In genomic region chr10:113433711-113434110, GRCh38 we compare ENCODE assay signal across 19 cellular contexts.
DNase-seq lines count a peak whose midpoint lies in the region; ATAC-seq, FAIRE-seq and TF ChIP-seq lines count a peak whose summit lies in the region.
"Had no signal": no experiment of that assay in that cellular context is flagged by ENCODE, and none has a peak within 500 bp of the region (broad histone marks: within the 10 kb centered on the region; RNA-seq: fewer than 3 reads in every experiment).

No MANE protein-coding gene starts in this region.

- H3K4me3 ChIP-seq in HepG2 (replicated peaks in 1 of 3; ENCODE audit: insufficient read depth in 1 of 3, low read depth in 2 of 3, low read length in 3 of 3) (no peak overlapping the region), coronary artery (no peak overlapping the region), neuronal stem cell (ENCODE audit: low read length in 2 of 2) (no peak overlapping the region)
- H3K4me3 ChIP-seq: A549; BLaER1 treated with 17β-estradiol and CSF1 and Interleukin-3, amounts not matched to agents 10 nM and 100 nM; SK-N-MC had no signal

- no peak overlapping the region for H3K18ac ChIP-seq in neuronal stem cell (ENCODE audit: low read length)

- H3K9ac ChIP-seq in HepG2 (ENCODE audit: insufficient read depth, low read depth, low read length) (no peak overlapping the region), neuronal stem cell (ENCODE audit: low read depth, low read length, poor library complexity) (no peak overlapping the region)
- H3K9ac ChIP-seq: BLaER1 treated with 17β-estradiol and CSF1 and Interleukin-3, amounts not matched to agents 10 nM and 100 nM had no signal

- TF ChIP-seq POLR2A in HepG2 (IDR thresholded peaks at IDR 0.05; ENCODE audit: insufficient read depth in 1 of 2, low read depth in 2 of 2, low read length in 2 of 2): no peak

- POLR2A ChIA-PET in HepG2 (lab: Yijun Ruan, JAX): no interaction called here

- H3K14ac ChIP-seq in neuronal stem cell (ENCODE audit: low read length): no peak overlapping the region

- peaks cover 9% of the 10 kb centered on the region; the same call in 1 of the 2 replicates for H3K4me1 ChIP-seq in HepG2 (ENCODE audit: insufficient read depth, low read length)
- H3K4me1 ChIP-seq in neuronal stem cell (ENCODE audit: control insufficient read depth in 2 of 2, insufficient read depth in 1 of 2, low read depth in 1 of 2, low read length in 2 of 2): peaks cover 0 to 1% of the 10 kb centered on the region in 2 donors
- H3K4me1 ChIP-seq: A549 had no signal

- no peak overlapping the region for H4K91ac ChIP-seq in neuronal stem cell (ENCODE audit: low read depth, low read length, poor library complexity)

- H3K9me3 ChIP-seq in HepG2 (ENCODE audit: low read length) (no peaks in the 10 kb centered on the region), neuronal stem cell (replicated peaks in 1 of 2; ENCODE audit: control insufficient read depth in 2 of 2, insufficient read depth in 1 of 2, low read depth in 1 of 2, low read length in 2 of 2) (peaks cover 0 to 2% of the 10 kb centered on the region in 2 donors)

- no peaks in the 10 kb centered on the region for H3K79me1 ChIP-seq in neuronal stem cell (ENCODE audit: low read depth, low read length)

- H3K27me3 ChIP-seq in HepG2 (ENCODE audit: control insufficient read depth in 1 of 2, insufficient read depth in 2 of 2, low read length in 2 of 2) (no peaks in the 10 kb centered on the region; a peak in 1 of 5 replicates), neuronal stem cell (ENCODE audit: control insufficient read depth in 3 of 3, insufficient read depth in 3 of 3, low read depth in 1 of 3, low read length in 3 of 3) (peaks cover 0 to 7% (median 0%) of the 10 kb centered on the region in 3 experiments)
- H3K27me3 ChIP-seq: BLaER1 treated with 17β-estradiol and CSF1 and Interleukin-3, amounts not matched to agents 10 nM and 100 nM had no signal

- no peaks in the 10 kb centered on the region for H3K36me3 ChIP-seq in HepG2 (replicated peaks in 1 of 2; ENCODE audit: control insufficient read depth in 1 of 2, insufficient read depth in 2 of 2, low read length in 2 of 2)
- H3K36me3 ChIP-seq in neuronal stem cell (replicated peaks in 1 of 2; ENCODE audit: control insufficient read depth in 2 of 2, insufficient read depth in 2 of 2, low read length in 2 of 2): no peaks in the 10 kb centered on the region
- H3K36me3 ChIP-seq: BLaER1 treated with 17β-estradiol and CSF1 and Interleukin-3, amounts not matched to agents 10 nM and 100 nM had no signal

- no TSS peak for BruUV-seq in HepG2 (replicated peaks; lab: Mats Ljungman, UMichigan)

- no peak overlapping the region for H4K8ac ChIP-seq in neuronal stem cell (ENCODE audit: low read depth, low read length)

- no peak overlapping the region for H3K4me2 ChIP-seq in HepG2 (ENCODE audit: low read depth, low read length)
- no peak overlapping the region for H3K4me2 ChIP-seq in neuronal stem cell (ENCODE audit: insufficient read depth, low read length, poor library complexity, severe bottlenecking)
- H3K4me2 ChIP-seq: A549; BLaER1 treated with 17β-estradiol and CSF1 and Interleukin-3, amounts not matched to agents 10 nM and 100 nM had no signal

- no peak overlapping the region for H2BK5ac ChIP-seq in neuronal stem cell (ENCODE audit: low read length)

- H2BK12ac ChIP-seq in neuronal stem cell (ENCODE audit: low read length): no peak overlapping the region

- no peak overlapping the region for H2AK5ac ChIP-seq in neuronal stem cell (ENCODE audit: low read depth, low read length)

- no peak for TF ChIP-seq CTCF in HepG2 (CRISPR knock-in tag; IDR thresholded peaks at IDR 0.05)
- TF ChIP-seq CTCF in coronary artery (IDR thresholded peaks at IDR 0.05): no peak

- no peak for TF ChIP-seq EP300 in HepG2 (IDR thresholded peaks at IDR 0.05; ENCODE audit: low read depth in 2 of 2, low read length in 2 of 2)
- TF ChIP-seq EP300 in HepG2 (CRISPR knock-in tag; IDR thresholded peaks at IDR 0.05; ENCODE audit: borderline replicate concordance): no peak

- H3K23ac ChIP-seq in neuronal stem cell (ENCODE audit: low read depth, low read length, poor library complexity): no peak overlapping the region

- no peak overlapping the region for H3K4ac ChIP-seq in neuronal stem cell (ENCODE audit: low read length)

- H3K79me2 ChIP-seq in HepG2 (ENCODE audit: insufficient read depth, low read length): no peaks in the 10 kb centered on the region

- CTCF ChIA-PET in HepG2 (lab: Yijun Ruan, JAX; ENCODE audit: low intra/inter-chr PET ratio, low total read pairs): no interaction called here

- TF ChIP-seq RAD21 in HepG2 (CRISPR knock-in tag; IDR thresholded peaks at IDR 0.05): no peak

- no peaks in the 10 kb centered on the region for H4K20me1 ChIP-seq in HepG2 (ENCODE audit: insufficient read depth, low read length)
- H4K20me1 ChIP-seq: BLaER1 treated with 17β-estradiol and CSF1 and Interleukin-3, amounts not matched to agents 10 nM and 100 nM had no signal

- no peak overlapping the region for H3K27ac ChIP-seq in HepG2 (ENCODE audit: extremely low read length, insufficient read depth, low read length)
- H3K27ac ChIP-seq in coronary artery: no peak overlapping the region
- H3K27ac ChIP-seq in neuronal stem cell (replicated peaks; ENCODE audit: low read length): no peak overlapping the region
- H3K27ac ChIP-seq: A549; BLaER1 treated with 17β-estradiol and CSF1 and Interleukin-3, amounts not matched to agents 10 nM and 100 nM; SK-N-MC had no signal

- no peak for ATAC-seq in HepG2
- no peak for ATAC-seq in HG03108 (IDR thresholded peaks at IDR 0.05; ENCODE audit: unreplicated experiment)
- ATAC-seq: A549; CD8-positive, alpha-beta T cell had no signal

- in situ Hi-C loops in HepG2 (cut with HindIII; ENCODE audit: extremely low pct_ligation_motif_present, low pct_unique_long_range_greater_than_20kb): no loop called here

- no peak overlapping the region for H2AFZ ChIP-seq in HepG2 (ENCODE audit: low read length)
- H2AFZ ChIP-seq in neuronal stem cell (ENCODE audit: low read length): no peak overlapping the region

- DNase-seq in NCI-H345 (lab: John Stamatoyannopoulos, UW) (peak; percentile 4), NCI-H345 treated with DMSO at 0.1 percent for 48 hours (lab: John Stamatoyannopoulos, UW; ENCODE audit: unreplicated experiment) (no peak), EL (peak; percentile 3), RPMI7951 (ENCODE audit: low read depth) (peak; percentile 7), HepG2 (ENCODE audit: low spot score) (no peak), coronary artery (ENCODE audit: low spot score) (no peak), neuronal stem cell (ENCODE audit: low spot score) (no peak)
- DNase-seq: CD8-positive, alpha-beta T cell; NCI-H1417 treated with DMSO at 0.1 percent for 48 hours; NCI-H2029; NK-92 treated with Interleukin-12 subunit alpha and Interleukin-12 subunit beta, amount 100 ng/mL, for 24 hours; Right ventricle myocardium superior had no signal

- no peak overlapping the region for H2BK120ac ChIP-seq in neuronal stem cell (ENCODE audit: low read depth, low read length)

- H2BK15ac ChIP-seq in neuronal stem cell (ENCODE audit: low read length): no peak overlapping the region

- intact Hi-C loops in HepG2 (cut with micrococcal nuclease; ENCODE audit: unreplicated experiment): no loop called here

- FAIRE-seq in HepG2 (lab: Jason Lieb, UNC): no peak
- FAIRE-seq: A549, GM12891, GM18507, RCC 7860 had no signal

- 25% methylated on average over 2 of the region's 2 CpGs for WGBS in HepG2 (ENCODE audit: low lambda C conversion rate)
- WGBS in neuronal stem cell (ENCODE audit: extremely low coverage in 2 of 2, insufficient read length in 2 of 2, insufficient replicate concordance in 1 of 2), 2 donors: no CpG with 5 or more reads among the region's 2 CpGs

TF ChIP-seq in HepG2, 621 proteins besides CTCF, POLR2A, EP300 and RAD21:
- no peak for TF ChIP-seq ZNF296 (CRISPR knock-in tag; conservative IDR thresholded peaks at IDR 0.05)
- peak; percentile 93 for TF ChIP-seq ZNF12 (CRISPR knock-in tag; IDR thresholded peaks at IDR 0.05)

Comparison
In these comparisons a context has a peak if more than half of its experiments do, and no peak if none do; other contexts are left out.
1. DNase-seq: peak in NCI-H345 (single experiment), EL (single experiment) and RPMI7951 (single experiment); none in NCI-H345 treated with DMSO at 0.1 percent for 48 hours (single experiment), HepG2 (single experiment), coronary artery (single experiment) and neuronal stem cell (single experiment).